8 cellular contexts compared by ENCODE assay signal in the genomic region with DNA sequence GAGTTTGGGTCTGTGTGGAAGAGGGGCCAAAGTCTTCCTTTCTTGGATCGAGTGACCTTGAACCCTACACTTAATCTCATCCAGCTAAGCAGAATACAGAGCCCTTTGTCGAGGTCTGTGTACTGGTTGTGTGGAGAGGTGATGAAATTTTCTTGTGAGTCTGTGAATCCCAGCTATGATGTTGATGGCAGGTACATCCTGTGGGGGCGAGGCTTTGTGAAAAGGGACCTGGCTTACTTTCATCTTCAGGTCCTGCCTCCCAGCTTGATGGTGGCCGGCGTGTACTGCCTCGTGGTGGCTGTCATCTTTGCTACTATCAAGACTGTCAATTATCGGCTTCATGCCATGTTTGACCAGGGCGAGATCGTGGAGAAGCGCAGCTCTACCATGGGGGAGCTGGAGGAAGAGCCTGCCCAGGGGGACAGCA. TPM values are rescaled to one million over a fixed set of nuclear protein-coding genes. Genes with fewer than 3 reads are reported as not detected.
DNase-seq lines count a peak whose midpoint lies in the region; ATAC-seq, FAIRE-seq and TF ChIP-seq lines count a peak whose summit lies in the region.

No MANE protein-coding gene starts in this region.

- H3K9ac ChIP-seq in H1 (replicated peaks in 1 of 4; ENCODE audit: extremely low read depth in 1 of 4, low read depth in 3 of 4, low read length in 3 of 4), result peak overlapping the region in 3 of 4 experiments; percentile 52 to 78 (median 72); a peak in 5 of 7 replicates
- no peak overlapping the region for H3K9ac ChIP-seq in neuronal stem cell (ENCODE audit: low read depth, low read length, poor library complexity)

- no peak overlapping the region for H3K56ac ChIP-seq in H1 (replicated peaks; ENCODE audit: insufficient read length, low read depth, low read length)

- no peak for TF ChIP-seq EP300 in H1 (IDR thresholded peaks at IDR 0.05; ENCODE audit: borderline replicate concordance in 1 of 2, low read depth in 2 of 2, low read length in 2 of 2)

- H3K4me3 Mint-ChIP-seq in CD14-positive monocyte, result peak overlapping the region; percentile 82 to 93

- peaks cover 38 to 66% of the 10 kb centered on the region in 2 donors for H3K36me3 Mint-ChIP-seq in CD14-positive monocyte

- no peak overlapping the region for H3K4ac ChIP-seq in H1 (replicated peaks; ENCODE audit: insufficient read length, low read depth, low read length)
- no peak overlapping the region for H3K4ac ChIP-seq in neuronal stem cell (ENCODE audit: low read length)

- peak overlapping the region; percentile 99 for H3K4me2 ChIP-seq in OCI-LY7 (ENCODE audit: low read length)
- peak overlapping the region; percentile 80 to 98 for H3K4me2 ChIP-seq in H1 (ENCODE audit: insufficient read depth in 1 of 2, low read depth in 2 of 2, low read length in 2 of 2)
- peak overlapping the region; percentile 90 for H3K4me2 ChIP-seq in neuronal stem cell (ENCODE audit: insufficient read depth, low read length, poor library complexity, severe bottlenecking)

- POLR2A ChIA-PET in OCI-LY7 (lab: Charles Lee) (interaction anchor here (0.6 kb wide), 2 partner anchors 109 to 498 kb away, joined by 3 read pairs; no protein-coding TSS in a partner anchor), H1 (lab: Charles Lee; ENCODE audit: partially characterized antibody) (interaction anchor here (0.7 to 5.7 kb wide), 8 partner anchors 12 to 119 kb away, joined by 3 to 38 read pairs (median 6); a partner anchor contains a TSS)

- ATAC-seq in HG03521 (IDR thresholded peaks at IDR 0.05; ENCODE audit: unreplicated experiment), result no peak

- peaks cover 16% of the 10 kb centered on the region for H3K23me2 ChIP-seq in H1 (ENCODE audit: low read depth, low read length)

- H4K20me1 ChIP-seq in OCI-LY7 (ENCODE audit: insufficient read depth, low read length) (no peaks in the 10 kb centered on the region), H1 (replicated peaks in 1 of 2; ENCODE audit: control insufficient read depth in 1 of 2, insufficient read depth in 2 of 2, low read length in 2 of 2) (peaks cover 5 to 36% of the 10 kb centered on the region in 2 experiments)

- FAIRE-seq in H1 (lab: Jason Lieb, UNC), result no peak

- peaks cover 50% of the 10 kb centered on the region for H3K79me2 ChIP-seq in OCI-LY7 (ENCODE audit: insufficient read depth, low read depth, low read length)
- H3K79me2 ChIP-seq in H1 (ENCODE audit: control insufficient read depth in 1 of 2, insufficient read depth in 2 of 2, low read length in 2 of 2), result peaks cover 11 to 27% of the 10 kb centered on the region in 2 experiments

- no peak overlapping the region for H2AK5ac ChIP-seq in H1 (ENCODE audit: low read depth, low read length)
- peak overlapping the region; percentile 60 for H2AK5ac ChIP-seq in neuronal stem cell (ENCODE audit: low read depth, low read length)

- H2AFZ ChIP-seq in OCI-LY7 (ENCODE audit: low read length) (no peak overlapping the region), H1 (ENCODE audit: low read length) (no peak overlapping the region), neuronal stem cell (ENCODE audit: low read length) (no peak overlapping the region)

- H4K5ac ChIP-seq in H1 (ENCODE audit: insufficient read length, low read depth, low read length), result no peak overlapping the region

- peak overlapping the region; percentile 97 for H3K4me3 ChIP-seq in OCI-LY7 (ENCODE audit: low read depth, low read length, poor library complexity, severe bottlenecking)
- peak overlapping the region; percentile 63 to 88 (median 86) for H3K4me3 ChIP-seq in H1 (ENCODE audit: extremely low read depth in 1 of 4, insufficient read depth in 2 of 4, low read depth in 3 of 4, low read length in 4 of 4)
- peak overlapping the region; percentile 96 to 98 for H3K4me3 ChIP-seq in neuronal stem cell (ENCODE audit: low read length in 2 of 2)

- CTCF ChIA-PET in OCI-LY7 (lab: Charles Lee; ENCODE audit: unreplicated experiment) (interaction anchor here (0.6 kb wide), 1 partner anchor 102 kb away, joined by 3 read pairs; no protein-coding TSS in a partner anchor), H1 (lab: Charles Lee; ENCODE audit: partially characterized antibody) (interaction anchor here (0.7 to 2.1 kb wide), 8 partner anchors 10 to 95 kb away, joined by 3 to 11 read pairs (median 4); a partner anchor contains a TSS)

- H2BK5ac ChIP-seq in H1 (ENCODE audit: low read depth, low read length) (no peak overlapping the region), neuronal stem cell (ENCODE audit: low read length) (no peak overlapping the region)

- H3K14ac ChIP-seq in H1 (ENCODE audit: insufficient read length) (no peak overlapping the region), neuronal stem cell (ENCODE audit: low read length) (no peak overlapping the region)

- H3K27ac ChIP-seq in OCI-LY7 (ENCODE audit: low read depth, low read length, poor library complexity, severe bottlenecking) (peak overlapping the region; percentile 75), H1 (ENCODE audit: low read depth, low read length) (no peak overlapping the region), neuronal stem cell (replicated peaks; ENCODE audit: low read length) (peak overlapping the region; percentile 26)

- TF ChIP-seq CTCF in CD14-positive monocyte (IDR thresholded peaks at IDR 0.05) (no peak), OCI-LY7 (conservative IDR thresholded peaks at IDR 0.05; ENCODE audit: low read length) (no peak), H1 (IDR thresholded peaks at IDR 0.05; ENCODE audit: control extremely low read depth in 1 of 3, insufficient read depth in 1 of 3, low read depth in 1 of 3, low read length in 3 of 3) (no peak)

- peaks cover 0 to 1% (median 0%) of the 10 kb centered on the region in 7 donors for H3K9me3 Mint-ChIP-seq in CD14-positive monocyte

- H3K36me3 ChIP-seq in OCI-LY7 (ENCODE audit: insufficient read depth, low read length) (peaks cover 47% of the 10 kb centered on the region), H1 (ENCODE audit: control insufficient read depth in 2 of 4, insufficient read depth in 4 of 4, low read length in 3 of 4) (peaks cover 3 to 29% (median 19%) of the 10 kb centered on the region in 4 experiments; a peak in 6 of 8 replicates), neuronal stem cell (replicated peaks in 1 of 2; ENCODE audit: control insufficient read depth in 2 of 2, insufficient read depth in 2 of 2, low read length in 2 of 2) (peaks cover 35 to 63% of the 10 kb centered on the region in 2 donors)

- H2BK15ac ChIP-seq in H1 (ENCODE audit: low read length) (no peak overlapping the region), neuronal stem cell (ENCODE audit: low read length) (no peak overlapping the region)

- H4K8ac ChIP-seq in H1 (ENCODE audit: extremely low read depth, insufficient read depth, low read length), result no peak overlapping the region; the same call in 1 of the 2 replicates
- H4K8ac ChIP-seq in neuronal stem cell (ENCODE audit: low read depth, low read length), result no peak overlapping the region

- no peaks in the 10 kb centered on the region for H3K27me3 Mint-ChIP-seq in CD14-positive monocyte (ENCODE audit: low read depth in 3 of 3)

- H3K27me3 ChIP-seq in H1 (replicated peaks in 1 of 4; ENCODE audit: control insufficient read depth in 3 of 4, extremely low read depth in 1 of 4, insufficient read depth in 3 of 4, low read length in 3 of 4) (no peaks in the 10 kb centered on the region), neuronal stem cell (ENCODE audit: control insufficient read depth in 3 of 3, insufficient read depth in 3 of 3, low read depth in 1 of 3, low read length in 3 of 3) (no peaks in the 10 kb centered on the region)

- 87% methylated on average over 10 of the region's 10 CpGs; no CpG with 5 or more reads in 1 of the 2 experiments for WGBS in H1 (ENCODE audit: extremely low coverage in 1 of 2, insufficient coverage in 1 of 2, insufficient read length in 1 of 2, insufficient replicate concordance in 2 of 2, low coverage in 1 of 2, low lambda C conversion rate in 2 of 2, missing lambda C conversion rate in 1 of 2), 2 experiments
- WGBS in neuronal stem cell (ENCODE audit: extremely low coverage in 2 of 2, insufficient read length in 2 of 2, insufficient replicate concordance in 1 of 2), 2 donors, result no CpG with 5 or more reads among the region's 10 CpGs

- H3K23ac ChIP-seq in H1 (ENCODE audit: insufficient read length) (no peak overlapping the region), neuronal stem cell (ENCODE audit: low read depth, low read length, poor library complexity) (no peak overlapping the region)

- peaks cover 39% of the 10 kb centered on the region for H3K4me1 ChIP-seq in OCI-LY7 (ENCODE audit: insufficient read depth, low read length, poor library complexity, severe bottlenecking)
- H3K4me1 ChIP-seq in H1 (replicated peaks in 1 of 4; ENCODE audit: control insufficient read depth in 3 of 4, insufficient read depth in 4 of 4, low read length in 3 of 4), result peaks cover 0 to 18% (median 9%) of the 10 kb centered on the region in 4 experiments; a peak in 5 of 7 replicates
- H3K4me1 ChIP-seq in neuronal stem cell (ENCODE audit: control insufficient read depth in 2 of 2, insufficient read depth in 1 of 2, low read depth in 1 of 2, low read length in 2 of 2), result peaks cover 19 to 26% of the 10 kb centered on the region in 2 donors

- H3K27ac Mint-ChIP-seq in CD14-positive monocyte, result peak overlapping the region; percentile 60 to 95 (median 90)

- H2BK12ac ChIP-seq in H1 (ENCODE audit: low read depth, low read length) (no peak overlapping the region), neuronal stem cell (ENCODE audit: low read length) (no peak overlapping the region)

- intact Hi-C loops in CD14-positive monocyte (cut with micrococcal nuclease) (loop anchor here (5.0 to 10.0 kb wide), 2 partner anchors 36 to 72 kb away; no protein-coding TSS in a partner anchor), OCI-LY7 (cut with micrococcal nuclease; ENCODE audit: unreplicated experiment) (no loop called here)

- H3K79me1 ChIP-seq in H1 (ENCODE audit: low read depth, low read length) (peaks cover 28% of the 10 kb centered on the region), neuronal stem cell (ENCODE audit: low read depth, low read length) (peaks cover 24% of the 10 kb centered on the region)

- no peak overlapping the region for H2BK120ac ChIP-seq in H1 (replicated peaks; ENCODE audit: low read depth, low read length)
- H2BK120ac ChIP-seq in neuronal stem cell (ENCODE audit: low read depth, low read length), result no peak overlapping the region

- H3K18ac ChIP-seq in H1 (ENCODE audit: extremely low read depth, low read length), result no peak overlapping the region
- H3K18ac ChIP-seq in neuronal stem cell (ENCODE audit: low read length), result no peak overlapping the region

- TF ChIP-seq POLR2A in H1 (IDR thresholded peaks at IDR 0.05; ENCODE audit: control extremely low read depth in 1 of 2, low read depth in 2 of 2, low read length in 2 of 2), result no peak

- no peak for DNase-seq in CD14-positive monocyte (ENCODE audit: low spot score)
- peak; percentile 42 for DNase-seq in OCI-LY7 (ENCODE audit: low spot score)
- DNase-seq in H1 (ENCODE audit: low read depth in 1 of 2, low spot score in 2 of 2), result no peak
- no peak for DNase-seq in neuronal stem cell (ENCODE audit: low spot score)
- DNase-seq in iPS-NIHi11 (ENCODE audit: low spot score), result no peak
- DNase-seq in LoVo (ENCODE audit: low spot score), result no peak
- no peak for DNase-seq in D341Med (ENCODE audit: low spot score)

- no TSS peak for BruUV-seq in OCI-LY7 (replicated peaks; lab: Mats Ljungman, UMichigan)

- H4K91ac ChIP-seq in H1 (replicated peaks; ENCODE audit: insufficient read length, low read length) (no peak overlapping the region), neuronal stem cell (ENCODE audit: low read depth, low read length, poor library complexity) (no peak overlapping the region)

- no peaks in the 10 kb centered on the region for H3K9me2 ChIP-seq in OCI-LY7 (ENCODE audit: insufficient read depth, low read length)

- no peak for TF ChIP-seq RAD21 in H1 (IDR thresholded peaks at IDR 0.05 in 1 of 2, conservative IDR thresholded peaks at IDR 0.05 in 1 of 2; ENCODE audit: low read depth in 2 of 2, low read length in 2 of 2)

- peaks cover 31% of the 10 kb centered on the region for H3K4me1 Mint-ChIP-seq in CD14-positive monocyte

- H2BK20ac ChIP-seq in H1 (ENCODE audit: low read length), result no peak overlapping the region

- H3K9me3 ChIP-seq in OCI-LY7 (ENCODE audit: low read length) (no peaks in the 10 kb centered on the region), H1 (ENCODE audit: insufficient read depth in 2 of 2, low read depth in 1 of 2, low read length in 1 of 2) (no peaks in the 10 kb centered on the region), neuronal stem cell (replicated peaks in 1 of 2; ENCODE audit: control insufficient read depth in 2 of 2, insufficient read depth in 1 of 2, low read depth in 1 of 2, low read length in 2 of 2) (peaks cover 0 to under 1% of the 10 kb centered on the region in 2 donors)

RNA-seq across cellular contexts. Expression of a gene that starts 1.0 kb away (rescaled TPM):
- polyA plus RNA-seq in CD14-positive monocyte, result 1 to 10 TPM in 1 of 2 donors, under 1 TPM in 1; 0.58 to 1.7 TPM
- total RNA-seq in OCI-LY7 (2014; rRNA removed; shearing (Covaris generic)), result 29.9 and 36.2 TPM in 2 replicates
- 66.7 and 70.7 TPM in 2 replicates for total RNA-seq in OCI-LY7 (2022)
- total RNA-seq in H1 (2021; fragmentation: NEBNext Ultra II Directional; extraction: Animal tissue kit (Norgen Biotek cat#: 25700)), result 38.8 and 39.4 TPM in 2 replicates
- 27.2 and 45.1 TPM in 2 replicates for polyA plus RNA-seq in H1 (2011; rRNA removed)
- polyA plus RNA-seq in H1 (2011; cell fraction: cytosol; rRNA removed), result 17.7 TPM
- 108 TPM for polyA plus RNA-seq in H1 (2011; cell fraction: nucleus; rRNA removed)
- polyA plus RNA-seq in H1 (2012, experiment 1 of 2), result 19.0 to 39.6 TPM (median 33.1 TPM) in 4 replicates
- 28.8 TPM for polyA plus RNA-seq in H1 (2012, experiment 2 of 2)
- polyA plus RNA-seq in H1 (2013, experiment 1 of 2), result 26.5 TPM
- polyA plus RNA-seq in H1 (2013, experiment 2 of 2), result 26.0 TPM
- 26.2 and 30.5 TPM in 2 replicates for polyA minus RNA-seq in H1 (2011; rRNA and poly(A)+ RNA removed)
- 34.0 TPM for polyA minus RNA-seq in H1 (2011; cell fraction: cytosol; rRNA and poly(A)+ RNA removed)
- polyA minus RNA-seq in H1 (2011; cell fraction: nucleus; rRNA and poly(A)+ RNA removed), result 46.0 TPM
- 11.7 TPM for polyA plus RNA-seq in neuronal stem cell (2013, experiment 1 of 2)
- polyA plus RNA-seq in neuronal stem cell (2013, experiment 2 of 2), result 11.4 TPM

RNA-seq across cellular contexts. Expression of a gene that starts 2.6 kb away (rescaled TPM):
- polyA plus RNA-seq in CD14-positive monocyte, result 10 to 100 TPM; 20.8 to 32.0 TPM
- total RNA-seq in OCI-LY7 (2014; rRNA removed; shearing (Covaris generic)), result 32.0 and 33.4 TPM in 2 replicates
- total RNA-seq in OCI-LY7 (2022), result 50.6 and 53.2 TPM in 2 replicates
- 44.6 and 48.4 TPM in 2 replicates for total RNA-seq in H1 (2021; fragmentation: NEBNext Ultra II Directional; extraction: Animal tissue kit (Norgen Biotek cat#: 25700))
- 30.3 and 45.8 TPM in 2 replicates for polyA plus RNA-seq in H1 (2011; rRNA removed)
- polyA plus RNA-seq in H1 (2011; cell fraction: cytosol; rRNA removed), result 27.4 TPM
- 44.3 TPM for polyA plus RNA-seq in H1 (2011; cell fraction: nucleus; rRNA removed)
- polyA plus RNA-seq in H1 (2012, experiment 1 of 2), result 33.6 to 39.5 TPM (median 37.5 TPM) in 4 replicates
- 31.2 TPM for polyA plus RNA-seq in H1 (2012, experiment 2 of 2)
- polyA plus RNA-seq in H1 (2013, experiment 1 of 2), result 28.0 TPM
- 25.0 TPM for polyA plus RNA-seq in H1 (2013, experiment 2 of 2)
- 17.7 and 26.1 TPM in 2 replicates for polyA minus RNA-seq in H1 (2011; rRNA and poly(A)+ RNA removed)
- 28.2 TPM for polyA minus RNA-seq in H1 (2011; cell fraction: cytosol; rRNA and poly(A)+ RNA removed)
- polyA minus RNA-seq in H1 (2011; cell fraction: nucleus; rRNA and poly(A)+ RNA removed), result 39.8 TPM
- 34.0 TPM for polyA plus RNA-seq in neuronal stem cell (2013, experiment 1 of 2)
- polyA plus RNA-seq in neuronal stem cell (2013, experiment 2 of 2), result 32.6 TPM

RNA-seq across cellular contexts. Expression of a gene that starts 21.0 kb away (rescaled TPM):
- polyA plus RNA-seq in CD14-positive monocyte (not detected), H1 (2011; rRNA removed) (0.74 and 1.4 TPM in 2 replicates)
- total RNA-seq in OCI-LY7 (2014; rRNA removed; shearing (Covaris generic)), result 1.4 TPM in 1 of 2 replicates, not detected in the other
- total RNA-seq in OCI-LY7 (2022), result 0.68 and 1.6 TPM in 2 replicates
- total RNA-seq in H1 (2021; fragmentation: NEBNext Ultra II Directional; extraction: Animal tissue kit (Norgen Biotek cat#: 25700)), result 0.42 and 1.0 TPM in 2 replicates
- polyA plus RNA-seq in H1 (2011; cell fraction: cytosol; rRNA removed), result 0.71 TPM
- 1.4 TPM for polyA plus RNA-seq in H1 (2011; cell fraction: nucleus; rRNA removed)
- 0.32 to 1.1 TPM (median 0.65 TPM) in 3 of 4 replicates, not detected in the other for polyA plus RNA-seq in H1 (2012, experiment 1 of 2)
- polyA plus RNA-seq in H1 (2012, experiment 2 of 2), result not detected
- 0.18 TPM for polyA plus RNA-seq in H1 (2013, experiment 1 of 2)
- 0.24 TPM for polyA plus RNA-seq in H1 (2013, experiment 2 of 2)
- polyA minus RNA-seq in H1 (2011; rRNA and poly(A)+ RNA removed), result 0.19 and 0.71 TPM in 2 replicates
- not detected for polyA minus RNA-seq in H1 (2011; cell fraction: cytosol; rRNA and poly(A)+ RNA removed)
- polyA minus RNA-seq in H1 (2011; cell fraction: nucleus; rRNA and poly(A)+ RNA removed), result 1.1 TPM
- 0.06 TPM for polyA plus RNA-seq in neuronal stem cell (2013, experiment 1 of 2)
- 0.08 TPM for polyA plus RNA-seq in neuronal stem cell (2013, experiment 2 of 2)

RNA-seq across cellular contexts. Expression of a gene that starts 21.3 kb away (rescaled TPM):
- 10 to 100 TPM; 83.4 to 86.5 TPM for polyA plus RNA-seq in CD14-positive monocyte
- total RNA-seq in OCI-LY7 (2014; rRNA removed; shearing (Covaris generic)), result 57.6 and 95.4 TPM in 2 replicates
- 156 and 160 TPM in 2 replicates for total RNA-seq in OCI-LY7 (2022)
- total RNA-seq in H1 (2021; fragmentation: NEBNext Ultra II Directional; extraction: Animal tissue kit (Norgen Biotek cat#: 25700)), result 67.5 and 72.2 TPM in 2 replicates
- 35.3 and 59.2 TPM in 2 replicates for polyA plus RNA-seq in H1 (2011; rRNA removed)
- polyA plus RNA-seq in H1 (2011; cell fraction: cytosol; rRNA removed), result 35.5 TPM
- 111 TPM for polyA plus RNA-seq in H1 (2011; cell fraction: nucleus; rRNA removed)
- 26.3 to 53.9 TPM (median 48.6 TPM) in 4 replicates for polyA plus RNA-seq in H1 (2012, experiment 1 of 2)
- polyA plus RNA-seq in H1 (2012, experiment 2 of 2), result 37.6 TPM
- polyA plus RNA-seq in H1 (2013, experiment 1 of 2), result 74.5 TPM
- 69.1 TPM for polyA plus RNA-seq in H1 (2013, experiment 2 of 2)
- polyA minus RNA-seq in H1 (2011; rRNA and poly(A)+ RNA removed), result 17.6 and 30.3 TPM in 2 replicates
- polyA minus RNA-seq in H1 (2011; cell fraction: cytosol; rRNA and poly(A)+ RNA removed), result 39.3 TPM
- 48.9 TPM for polyA minus RNA-seq in H1 (2011; cell fraction: nucleus; rRNA and poly(A)+ RNA removed)
- 13.1 TPM for polyA plus RNA-seq in neuronal stem cell (2013, experiment 1 of 2)
- 15.5 TPM for polyA plus RNA-seq in neuronal stem cell (2013, experiment 2 of 2)

RNA-seq across cellular contexts. Expression of a gene that starts 40.7 kb away (rescaled TPM):
- polyA plus RNA-seq in CD14-positive monocyte (10 to 100 TPM; 29.6 to 42.6 TPM), H1 (2011; rRNA removed) (4.3 and 6.2 TPM in 2 replicates)
- total RNA-seq in OCI-LY7 (2014; rRNA removed; shearing (Covaris generic)), result 59.6 and 59.7 TPM in 2 replicates
- 71.6 and 80.3 TPM in 2 replicates for total RNA-seq in OCI-LY7 (2022)
- 6.6 and 7.9 TPM in 2 replicates for total RNA-seq in H1 (2021; fragmentation: NEBNext Ultra II Directional; extraction: Animal tissue kit (Norgen Biotek cat#: 25700))
- polyA plus RNA-seq in H1 (2011; cell fraction: cytosol; rRNA removed), result 7.3 TPM
- 21.8 TPM for polyA plus RNA-seq in H1 (2011; cell fraction: nucleus; rRNA removed)
- 4.6 to 6.7 TPM (median 5.1 TPM) in 4 replicates for polyA plus RNA-seq in H1 (2012, experiment 1 of 2)
- polyA plus RNA-seq in H1 (2012, experiment 2 of 2), result 1.2 TPM
- polyA plus RNA-seq in H1 (2013, experiment 1 of 2), result 6.2 TPM
- 5.6 TPM for polyA plus RNA-seq in H1 (2013, experiment 2 of 2)
- polyA minus RNA-seq in H1 (2011; rRNA and poly(A)+ RNA removed), result 1.8 and 1.9 TPM in 2 replicates
- 3.4 TPM for polyA minus RNA-seq in H1 (2011; cell fraction: cytosol; rRNA and poly(A)+ RNA removed)
- polyA minus RNA-seq in H1 (2011; cell fraction: nucleus; rRNA and poly(A)+ RNA removed), result 3.8 TPM
- 7.3 TPM for polyA plus RNA-seq in neuronal stem cell (2013, experiment 1 of 2)
- polyA plus RNA-seq in neuronal stem cell (2013, experiment 2 of 2), result 6.4 TPM
